ENCODE assay signal across 1 cellular context in the genomic region with DNA sequence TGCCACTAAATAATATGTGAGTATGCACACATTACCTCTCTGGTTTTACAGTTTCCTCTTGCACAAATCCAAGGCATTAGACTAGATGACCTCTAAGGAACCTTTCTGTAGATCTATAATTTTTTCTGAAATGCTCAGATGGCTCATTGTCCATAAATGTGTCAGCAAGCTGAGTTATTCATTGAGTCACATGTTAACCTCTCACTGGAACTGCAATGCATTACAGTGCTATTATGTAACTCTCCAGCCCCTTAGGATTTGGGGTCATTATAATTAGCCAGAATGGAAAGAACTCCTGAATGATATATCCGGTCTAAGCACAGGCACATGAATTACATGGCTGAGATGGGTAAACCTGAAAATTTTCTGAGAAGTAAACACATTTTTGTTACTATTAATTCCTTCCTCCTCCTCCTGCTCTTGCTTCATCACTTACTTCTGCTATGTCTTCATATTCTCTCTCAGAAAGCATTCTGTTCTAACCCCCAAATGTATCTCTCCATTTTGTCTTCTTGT.
TF ChIP-seq lines count a peak whose summit lies in the region.

No MANE protein-coding gene starts in this region.

TF ChIP-seq in SK-N-SH, 30 proteins besides CTCF, POLR2A, EP300 and RAD21 (continued from another document):
- TF ChIP-seq, protein P1, sequence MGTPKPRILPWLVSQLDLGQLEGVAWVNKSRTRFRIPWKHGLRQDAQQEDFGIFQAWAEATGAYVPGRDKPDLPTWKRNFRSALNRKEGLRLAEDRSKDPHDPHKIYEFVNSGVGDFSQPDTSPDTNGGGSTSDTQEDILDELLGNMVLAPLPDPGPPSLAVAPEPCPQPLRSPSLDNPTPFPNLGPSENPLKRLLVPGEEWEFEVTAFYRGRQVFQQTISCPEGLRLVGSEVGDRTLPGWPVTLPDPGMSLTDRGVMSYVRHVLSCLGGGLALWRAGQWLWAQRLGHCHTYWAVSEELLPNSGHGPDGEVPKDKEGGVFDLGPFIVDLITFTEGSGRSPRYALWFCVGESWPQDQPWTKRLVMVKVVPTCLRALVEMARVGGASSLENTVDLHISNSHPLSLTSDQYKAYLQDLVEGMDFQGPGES (IDR thresholded peaks at IDR 0.05; ENCODE audit: low read depth, low read length) = no peak
- TF ChIP-seq FOXM1 (IDR thresholded peaks at IDR 0.05; ENCODE audit: low read depth) = 0 out of 2 replicates have a peak, but pooled peaks have one; percentile 48
- TF ChIP-seq, protein P2, sequence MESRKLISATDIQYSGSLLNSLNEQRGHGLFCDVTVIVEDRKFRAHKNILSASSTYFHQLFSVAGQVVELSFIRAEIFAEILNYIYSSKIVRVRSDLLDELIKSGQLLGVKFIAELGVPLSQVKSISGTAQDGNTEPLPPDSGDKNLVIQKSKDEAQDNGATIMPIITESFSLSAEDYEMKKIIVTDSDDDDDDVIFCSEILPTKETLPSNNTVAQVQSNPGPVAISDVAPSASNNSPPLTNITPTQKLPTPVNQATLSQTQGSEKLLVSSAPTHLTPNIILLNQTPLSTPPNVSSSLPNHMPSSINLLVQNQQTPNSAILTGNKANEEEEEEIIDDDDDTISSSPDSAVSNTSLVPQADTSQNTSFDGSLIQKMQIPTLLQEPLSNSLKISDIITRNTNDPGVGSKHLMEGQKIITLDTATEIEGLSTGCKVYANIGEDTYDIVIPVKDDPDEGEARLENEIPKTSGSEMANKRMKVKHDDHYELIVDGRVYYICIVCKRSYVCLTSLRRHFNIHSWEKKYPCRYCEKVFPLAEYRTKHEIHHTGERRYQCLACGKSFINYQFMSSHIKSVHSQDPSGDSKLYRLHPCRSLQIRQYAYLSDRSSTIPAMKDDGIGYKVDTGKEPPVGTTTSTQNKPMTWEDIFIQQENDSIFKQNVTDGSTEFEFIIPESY (IDR thresholded peaks at IDR 0.05; ENCODE audit: borderline replicate concordance, low read depth) = no peak
- no peak for TF ChIP-seq SMC3 (IDR thresholded peaks at IDR 0.05; ENCODE audit: low read depth, low read length)
- TF ChIP-seq, protein P3, sequence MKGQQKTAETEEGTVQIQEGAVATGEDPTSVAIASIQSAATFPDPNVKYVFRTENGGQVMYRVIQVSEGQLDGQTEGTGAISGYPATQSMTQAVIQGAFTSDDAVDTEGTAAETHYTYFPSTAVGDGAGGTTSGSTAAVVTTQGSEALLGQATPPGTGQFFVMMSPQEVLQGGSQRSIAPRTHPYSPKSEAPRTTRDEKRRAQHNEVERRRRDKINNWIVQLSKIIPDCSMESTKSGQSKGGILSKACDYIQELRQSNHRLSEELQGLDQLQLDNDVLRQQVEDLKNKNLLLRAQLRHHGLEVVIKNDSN (IDR thresholded peaks at IDR 0.05; ENCODE audit: borderline replicate concordance, low read depth) = peak; percentile 47; the same call in 1 of the 2 replicates
- no peak for TF ChIP-seq GATA2 (CRISPR knock-in tag; IDR thresholded peaks at IDR 0.05)
- TF ChIP-seq RFX5 (IDR thresholded peaks at IDR 0.05; ENCODE audit: low read length) = no peak
- peak; percentile 84 for TF ChIP-seq TCF12 (IDR thresholded peaks at IDR 0.05)
- TF ChIP-seq, protein P4, sequence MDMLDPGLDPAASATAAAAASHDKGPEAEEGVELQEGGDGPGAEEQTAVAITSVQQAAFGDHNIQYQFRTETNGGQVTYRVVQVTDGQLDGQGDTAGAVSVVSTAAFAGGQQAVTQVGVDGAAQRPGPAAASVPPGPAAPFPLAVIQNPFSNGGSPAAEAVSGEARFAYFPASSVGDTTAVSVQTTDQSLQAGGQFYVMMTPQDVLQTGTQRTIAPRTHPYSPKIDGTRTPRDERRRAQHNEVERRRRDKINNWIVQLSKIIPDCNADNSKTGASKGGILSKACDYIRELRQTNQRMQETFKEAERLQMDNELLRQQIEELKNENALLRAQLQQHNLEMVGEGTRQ (IDR thresholded peaks at IDR 0.05; ENCODE audit: borderline replicate concordance, low read depth, low read length) = no peak
TF ChIP-seq in SK-N-SH: peak in this region for 11.
